8 cellular contexts compared by ENCODE assay signal in the genomic region with DNA sequence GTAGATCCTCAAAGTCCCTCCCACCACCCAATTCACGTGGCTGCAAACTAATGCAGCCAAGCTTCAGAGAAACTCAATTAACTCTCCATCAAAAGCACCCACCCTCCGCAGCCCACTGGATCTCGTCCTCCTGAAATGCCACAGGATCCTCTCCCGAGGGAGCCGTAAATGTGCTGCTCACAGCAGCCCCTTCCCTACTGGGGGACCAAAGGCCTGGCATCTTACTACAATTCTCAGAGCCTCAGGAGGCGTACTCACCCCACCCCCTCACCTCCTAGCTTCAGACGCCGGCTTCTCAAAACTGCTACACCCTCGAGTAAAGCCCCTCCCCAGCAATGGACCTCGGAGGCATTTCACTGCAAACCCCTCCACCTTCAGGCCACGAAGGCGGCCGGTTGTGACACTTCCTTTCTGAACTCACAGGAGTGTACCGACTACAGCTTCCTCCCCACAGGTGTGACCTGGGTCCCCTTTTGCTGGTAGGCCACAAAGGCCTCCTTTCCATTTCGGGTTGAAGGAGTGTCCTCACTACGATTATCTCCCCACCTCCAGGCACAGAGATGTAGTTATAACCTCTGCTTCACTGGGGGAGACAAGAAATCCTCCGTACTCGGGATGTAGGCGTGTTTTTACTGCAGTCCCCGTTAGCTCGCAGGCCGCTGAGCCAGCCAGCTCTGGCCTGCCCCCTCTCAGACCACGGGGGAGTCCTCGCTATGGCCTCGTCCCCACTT. TPM values are rescaled to one million over a fixed set of nuclear protein-coding genes. Genes with fewer than 3 reads are reported as not detected.
DNase-seq lines count a peak whose midpoint lies in the region; ATAC-seq and TF ChIP-seq lines count a peak whose summit lies in the region.

No MANE protein-coding gene starts in this region.

- ATAC-seq in HG03378 (IDR thresholded peaks at IDR 0.05; ENCODE audit: unreplicated experiment), result peak; percentile 29

- peak; percentile 43 for DNase-seq in GM19238 (ENCODE audit: insufficient read length, low spot score)
- DNase-seq in OCI-LY7 (ENCODE audit: low spot score), result peak; percentile 87
- peak; percentile 46 for DNase-seq in activated T-helper 1 cell treated with Interleukin-2 at 50 U/mL for 16 hours (ENCODE audit: low read depth)
- peak; percentile 14 to 32 for DNase-seq in fibroblast of lung (ENCODE audit: low read depth in 2 of 2)
- DNase-seq in superior temporal gyrus (ENCODE audit: extremely low spot score), result peak; percentile 29

- H3K4me1 ChIP-seq in BLaER1 treated with 17β-estradiol and CSF1 and Interleukin-3, amounts not matched to agents 10 nM and 100 nM, result peaks cover 29 to 43% (median 38%) of the 10 kb centered on the region in 10 experiments
- H3K4me1 ChIP-seq in OCI-LY7 (ENCODE audit: insufficient read depth, low read length, poor library complexity, severe bottlenecking) (peaks cover 37% of the 10 kb centered on the region), fibroblast of lung (ENCODE audit: control insufficient read depth, extremely low read depth, insufficient read depth, low read length) (peaks cover 9% of the 10 kb centered on the region), neutrophil (ENCODE audit: control insufficient read depth in 1 of 2, insufficient read depth in 1 of 2, low read depth in 1 of 2, low read length in 1 of 2) (peaks cover 51 to 58% of the 10 kb centered on the region in 2 experiments)

- H3K4me2 ChIP-seq in BLaER1 treated with 17β-estradiol and CSF1 and Interleukin-3, amounts not matched to agents 10 nM and 100 nM, result peak overlapping the region; percentile 86 to 98 (median 92)
- H3K4me2 ChIP-seq in OCI-LY7 (ENCODE audit: low read length), result peak overlapping the region; percentile 96
- peak overlapping the region; percentile 93 for H3K4me2 ChIP-seq in fibroblast of lung (ENCODE audit: extremely low read depth, insufficient read depth, low read length)

- TF ChIP-seq CTCF in OCI-LY7 (conservative IDR thresholded peaks at IDR 0.05; ENCODE audit: low read length) (no peak; the same call in 1 of the 2 replicates), fibroblast of lung (conservative IDR thresholded peaks at IDR 0.05 in 1 of 2, IDR thresholded peaks at IDR 0.05 in 1 of 2; ENCODE audit: low read depth in 1 of 2, low read length in 2 of 2) (no peak), neutrophil (IDR thresholded peaks at IDR 0.05) (peak; percentile 20)

- peaks cover 0 to 4% (median 0%) of the 10 kb centered on the region in 11 experiments; a peak in 1 of 22 replicates for H3K9me3 ChIP-seq in BLaER1 treated with 17β-estradiol and CSF1 and Interleukin-3, amounts not matched to agents 10 nM and 100 nM (replicated peaks in 1 of 11)
- H3K9me3 ChIP-seq in OCI-LY7 (ENCODE audit: low read length) (no peaks in the 10 kb centered on the region; the same call in 1 of the 2 replicates), fibroblast of lung (ENCODE audit: control insufficient read depth, insufficient read depth, low read depth, low read length) (no peaks in the 10 kb centered on the region), neutrophil (no peaks in the 10 kb centered on the region)

- H2AFZ ChIP-seq in OCI-LY7 (ENCODE audit: low read length) (no peak overlapping the region; the same call in 1 of the 2 replicates), fibroblast of lung (ENCODE audit: low read length) (no peak overlapping the region)

- peak overlapping the region; percentile 83 to 95 (median 89) for H3K4me3 ChIP-seq in BLaER1 treated with 17β-estradiol and CSF1 and Interleukin-3, amounts not matched to agents 10 nM and 100 nM
- H3K4me3 ChIP-seq in OCI-LY7 (ENCODE audit: low read depth, low read length, poor library complexity, severe bottlenecking) (peak overlapping the region; percentile 76), fibroblast of lung (replicated peaks in 1 of 4; ENCODE audit: control extremely low read depth in 1 of 4, insufficient read depth in 1 of 4, low read depth in 3 of 4, low read length in 4 of 4) (peak overlapping the region; percentile 65 to 93 (median 86)), neutrophil (ENCODE audit: low read depth in 1 of 2, low read length in 1 of 2) (peak overlapping the region; percentile 95 to 98)

- peaks cover 7 to 35% (median 13%) of the 10 kb centered on the region in 11 experiments for H3K36me3 ChIP-seq in BLaER1 treated with 17β-estradiol and CSF1 and Interleukin-3, amounts not matched to agents 10 nM and 100 nM
- peaks cover 47% of the 10 kb centered on the region for H3K36me3 ChIP-seq in OCI-LY7 (ENCODE audit: insufficient read depth, low read length)
- no peaks in the 10 kb centered on the region for H3K36me3 ChIP-seq in fibroblast of lung (ENCODE audit: control insufficient read depth, insufficient read depth, low read length)
- H3K36me3 ChIP-seq in neutrophil, result peaks cover 6% of the 10 kb centered on the region

- no peaks in the 10 kb centered on the region for H3K9me2 ChIP-seq in OCI-LY7 (ENCODE audit: insufficient read depth, low read length)

- no peaks in the 10 kb centered on the region for H3K27me3 ChIP-seq in BLaER1 treated with 17β-estradiol and CSF1 and Interleukin-3, amounts not matched to agents 10 nM and 100 nM
- H3K27me3 ChIP-seq in fibroblast of lung (ENCODE audit: control insufficient read depth, insufficient read depth, low read length) (no peaks in the 10 kb centered on the region), neutrophil (no peaks in the 10 kb centered on the region)

- peak overlapping the region; percentile 95 to 99 (median 98) for H3K27ac ChIP-seq in BLaER1 treated with 17β-estradiol and CSF1 and Interleukin-3, amounts not matched to agents 10 nM and 100 nM
- H3K27ac ChIP-seq in OCI-LY7 (ENCODE audit: low read depth, low read length, poor library complexity, severe bottlenecking) (peak overlapping the region; percentile 74), fibroblast of lung (ENCODE audit: insufficient read depth, low read length) (peak overlapping the region; percentile 90), neutrophil (peak overlapping the region; percentile 97)

- H3K79me2 ChIP-seq in OCI-LY7 (ENCODE audit: insufficient read depth, low read depth, low read length), result peaks cover 57% of the 10 kb centered on the region
- peaks cover 57% of the 10 kb centered on the region for H3K79me2 ChIP-seq in fibroblast of lung (ENCODE audit: control insufficient read depth, insufficient read depth, low read length)

- CTCF ChIA-PET in OCI-LY7 (lab: Charles Lee; ENCODE audit: unreplicated experiment), result no interaction called here

- no TSS peak for BruUV-seq in OCI-LY7 (replicated peaks; lab: Mats Ljungman, UMichigan)

- POLR2A ChIA-PET in OCI-LY7 (lab: Charles Lee), result interaction anchor here (0.6 to 1.3 kb wide), 5 partner anchors 13 to 427 kb away, joined by 3 to 4 read pairs (median 3); no protein-coding TSS in a partner anchor

- peaks cover 49 to 54% (median 51%) of the 10 kb centered on the region in 11 experiments for H4K20me1 ChIP-seq in BLaER1 treated with 17β-estradiol and CSF1 and Interleukin-3, amounts not matched to agents 10 nM and 100 nM
- H4K20me1 ChIP-seq in OCI-LY7 (ENCODE audit: insufficient read depth, low read length) (peaks cover 43% of the 10 kb centered on the region), fibroblast of lung (ENCODE audit: control insufficient read depth, extremely low read depth, insufficient read depth, low read length) (peaks cover 26% of the 10 kb centered on the region)

- peak overlapping the region; percentile 94 to 99 (median 98) for H3K9ac ChIP-seq in BLaER1 treated with 17β-estradiol and CSF1 and Interleukin-3, amounts not matched to agents 10 nM and 100 nM
- peak overlapping the region; percentile 98 for H3K9ac ChIP-seq in fibroblast of lung (ENCODE audit: insufficient read depth, low read length)

- intact Hi-C loops in OCI-LY7 (cut with micrococcal nuclease; ENCODE audit: unreplicated experiment), result loop anchor here (1.0 to 10.0 kb wide), 3 partner anchors 47 to 99 kb away; a partner anchor contains a TSS

RNA-seq across cellular contexts. Expression of a gene that starts 0.7 kb away (rescaled TPM):
- total RNA-seq in OCI-LY7 (2014; rRNA removed; shearing (Covaris generic)), result 83.3 and 83.7 TPM in 2 replicates
- total RNA-seq in OCI-LY7 (2022) (193 and 202 TPM in 2 replicates), fibroblast of lung (88.8 and 101 TPM in 2 replicates)
- polyA plus RNA-seq in fibroblast of lung, result 128 and 146 TPM in 2 replicates
- 162 and 173 TPM in 2 replicates for polyA plus RNA-seq in fibroblast of lung (2012)
- polyA minus RNA-seq in fibroblast of lung (ENCODE audit: low replicate concordance), result 232 and 304 TPM in 2 replicates

RNA-seq across cellular contexts. Expression of a gene that starts 0.7 kb away (rescaled TPM):
- total RNA-seq in OCI-LY7 (2014; rRNA removed; shearing (Covaris generic)), result 63.8 and 66.3 TPM in 2 replicates
- total RNA-seq in OCI-LY7 (2022), result 152 and 160 TPM in 2 replicates
- total RNA-seq in fibroblast of lung, result 29.9 and 31.8 TPM in 2 replicates
- polyA plus RNA-seq in fibroblast of lung, result 109 and 126 TPM in 2 replicates
- 49.7 and 52.6 TPM in 2 replicates for polyA plus RNA-seq in fibroblast of lung (2012)
- polyA minus RNA-seq in fibroblast of lung (ENCODE audit: low replicate concordance), result 51.6 and 109 TPM in 2 replicates

RNA-seq across cellular contexts. Expression of a gene that starts 35.2 kb away (rescaled TPM):
- total RNA-seq in OCI-LY7 (2014; rRNA removed; shearing (Covaris generic)), result 32.8 and 56.2 TPM in 2 replicates
- total RNA-seq in OCI-LY7 (2022), result 41.3 and 43.4 TPM in 2 replicates
- 31.7 and 36.5 TPM in 2 replicates for total RNA-seq in fibroblast of lung
- polyA plus RNA-seq in fibroblast of lung, result 34.7 and 37.7 TPM in 2 replicates
- polyA plus RNA-seq in fibroblast of lung (2012), result 22.8 and 29.9 TPM in 2 replicates
- polyA minus RNA-seq in fibroblast of lung (ENCODE audit: low replicate concordance), result 23.9 and 33.3 TPM in 2 replicates

RNA-seq across cellular contexts. Expression of a gene that starts 35.2 kb away (rescaled TPM):
- total RNA-seq in OCI-LY7 (2014; rRNA removed; shearing (Covaris generic)), result 393 and 411 TPM in 2 replicates
- total RNA-seq in OCI-LY7 (2022) (109 and 164 TPM in 2 replicates), fibroblast of lung (118 and 239 TPM in 2 replicates)
- 205 and 222 TPM in 2 replicates for polyA plus RNA-seq in fibroblast of lung
- 314 and 442 TPM in 2 replicates for polyA plus RNA-seq in fibroblast of lung (2012)
- polyA minus RNA-seq in fibroblast of lung (ENCODE audit: low replicate concordance), result 21.9 and 25.9 TPM in 2 replicates

RNA-seq across cellular contexts. Expression of a gene that starts 48.3 kb away (rescaled TPM):
- total RNA-seq in OCI-LY7 (2014; rRNA removed; shearing (Covaris generic)), result 12.1 and 24.7 TPM in 2 replicates
- total RNA-seq in OCI-LY7 (2022), result 58.2 and 64.2 TPM in 2 replicates
- total RNA-seq in fibroblast of lung, result 6.6 and 8.5 TPM in 2 replicates
- 2.6 and 4.3 TPM in 2 replicates for polyA plus RNA-seq in fibroblast of lung
- 2.7 and 7.9 TPM in 2 replicates for polyA plus RNA-seq in fibroblast of lung (2012)
- polyA minus RNA-seq in fibroblast of lung (ENCODE audit: low replicate concordance), result 5.3 TPM in 1 of 2 replicates, not detected in the other

Comparison
In these comparisons a context has a peak if more than half of its experiments do, and no peak if none do; other contexts are left out.
1. Peak in every context shown above with its lines: DNase-seq, ATAC-seq, H3K4me3 ChIP-seq and H3K27ac ChIP-seq.
2. DNase-seq: peak in every context shown above with its lines; median percentile 87 in OCI-LY7; 46 in activated T-helper 1 cell treated with Interleukin-2 at 50 U/mL for 16 hours; 43 in GM19238; 29 in superior temporal gyrus; 23 in fibroblast of lung.